11 cellular contexts compared by ENCODE assay signal in the genomic region with DNA sequence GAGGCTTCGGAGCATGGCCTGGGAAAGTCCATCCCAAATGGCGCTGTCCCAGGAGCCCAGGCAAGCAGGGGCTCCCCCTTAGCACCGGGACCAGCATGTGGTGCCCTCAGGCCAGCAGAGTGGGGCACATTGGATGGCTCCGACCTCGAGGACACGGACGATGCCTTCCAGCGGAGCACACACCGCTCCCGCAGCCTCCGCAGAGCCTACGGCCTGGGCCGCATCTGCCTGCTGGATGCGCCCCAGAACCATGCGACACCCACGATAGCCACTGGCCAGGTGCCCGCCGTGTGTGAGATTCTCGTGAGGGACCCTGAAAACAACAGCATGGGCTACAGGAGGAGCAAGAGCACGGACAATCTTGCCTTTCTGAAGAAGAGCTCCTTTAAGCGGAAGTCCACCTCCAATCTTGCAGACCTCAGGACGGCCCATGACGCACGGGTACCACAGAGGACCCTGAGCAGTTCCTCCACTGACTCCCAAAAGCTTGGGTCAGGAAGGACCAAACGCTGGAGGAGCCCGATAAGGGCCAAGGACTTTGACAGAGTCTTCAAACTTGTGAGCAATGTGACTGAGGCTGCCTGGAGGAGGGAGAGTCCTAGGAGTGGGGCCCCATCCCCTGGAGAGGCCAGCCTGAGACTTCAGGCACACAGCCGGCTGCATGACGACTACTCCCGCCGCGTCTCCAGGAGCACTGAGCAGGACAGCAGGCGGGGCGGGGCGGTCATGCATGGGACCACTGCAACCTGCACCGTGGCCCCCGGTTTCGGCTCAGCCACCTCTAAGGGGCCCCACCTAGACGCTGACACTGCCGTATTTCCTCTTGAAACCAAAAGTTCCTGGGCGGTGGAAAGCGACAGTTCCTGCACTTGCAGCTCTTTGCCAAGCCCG.
DNase-seq lines count a peak whose midpoint lies in the region; ATAC-seq and TF ChIP-seq lines count a peak whose summit lies in the region.
"Had no signal": no experiment of that assay in that cellular context is flagged by ENCODE, and none has a peak within 500 bp of the region (broad histone marks: within the 10 kb centered on the region; RNA-seq: fewer than 3 reads in every experiment).

No MANE protein-coding gene starts in this region.

- H3K27me3 Mint-ChIP-seq in CD4-positive, alpha-beta T cell: no peaks in the 10 kb centered on the region
- peaks cover 0 to 3% (median 0%) of the 10 kb centered on the region in 3 donors for H3K27me3 Mint-ChIP-seq in immature natural killer cell (ENCODE audit: low read depth in 3 of 3)

- no peaks in the 10 kb centered on the region for H3K36me3 ChIP-seq in SK-N-SH (replicated peaks in 1 of 2; ENCODE audit: control insufficient read depth in 1 of 2, insufficient read depth in 2 of 2, low read length in 1 of 2)
- H3K36me3 ChIP-seq in right lobe of liver: peaks cover 0 to 13% (median 0%) of the 10 kb centered on the region in 4 donors

- H3K9me2 ChIP-seq in SK-N-SH: no peaks in the 10 kb centered on the region

- H3K4me2 ChIP-seq in SK-N-SH: no peak overlapping the region

- H3K4me1 ChIP-seq in SK-N-SH (ENCODE audit: control insufficient read depth in 1 of 2, insufficient read depth in 2 of 2, low read depth in 1 of 2, low read length in 1 of 2) (no peaks in the 10 kb centered on the region; a peak in 1 of 4 replicates), right lobe of liver (peaks cover 0 to 42% (median 13%) of the 10 kb centered on the region in 4 donors)

- H3K9me3 Mint-ChIP-seq in CD4-positive, alpha-beta T cell: no peaks in the 10 kb centered on the region
- H3K9me3 Mint-ChIP-seq in immature natural killer cell: no peaks in the 10 kb centered on the region

- H3K4me1 Mint-ChIP-seq in CD4-positive, alpha-beta T cell (ENCODE audit: low read depth): peaks cover 17% of the 10 kb centered on the region
- peaks cover 23 to 31% of the 10 kb centered on the region in 2 donors for H3K4me1 Mint-ChIP-seq in immature natural killer cell

- POLR2A ChIA-PET in CD4-positive, alpha-beta T cell (lab: Charles Lee): interaction anchor here (0.6 to 1.5 kb wide), 3 partner anchors 10 to 298 kb away, joined by 3 to 4 read pairs (median 3); no protein-coding TSS in a partner anchor
- POLR2A ChIA-PET in SK-N-SH (lab: Yijun Ruan, JAX): no interaction called here

- TF ChIP-seq CTCF in CD4-positive, alpha-beta T cell (IDR thresholded peaks at IDR 0.05): no peak
- TF ChIP-seq CTCF in SK-N-SH (IDR thresholded peaks at IDR 0.05): no peak
- TF ChIP-seq CTCF in right lobe of liver (IDR thresholded peaks at IDR 0.05): no peak

- H3K9ac ChIP-seq in SK-N-SH: no peak overlapping the region

- ATAC-seq in CD4-positive, alpha-beta T cell (ENCODE audit: poor library complexity): no peak
- peak; percentile 48 for ATAC-seq in GM18873 (IDR thresholded peaks at IDR 0.05; ENCODE audit: low FRiP score, unreplicated experiment)
- ATAC-seq in HG03432 (IDR thresholded peaks at IDR 0.05; ENCODE audit: unreplicated experiment): peak; percentile 46
- no peak for ATAC-seq in right lobe of liver
- ATAC-seq: SK-N-SH treated with all-trans-retinoic acid at 6 μM for 48 hours had no signal

- 92% methylated on average over 17 of the region's 42 CpGs for WGBS in SK-N-SH (ENCODE audit: low lambda C conversion rate)
- 40% methylated on average over 2 of the region's 42 CpGs for WGBS in right lobe of liver (ENCODE audit: insufficient coverage, low coverage, low lambda C conversion rate, missing lambda C conversion rate)

- intact Hi-C loops in CD4-positive, alpha-beta T cell (cut with DNase I, micrococcal nuclease): loop anchor here in 1 of 2 experiments (5.0 kb wide), 1 partner anchor 251 kb away; no protein-coding TSS in a partner anchor
- intact Hi-C loops in right lobe of liver (cut with DNase I): loop anchor here (10.0 kb wide), 2 partner anchors 169 to 209 kb away; no protein-coding TSS in a partner anchor

- no peaks in the 10 kb centered on the region for H3K36me3 Mint-ChIP-seq in CD4-positive, alpha-beta T cell (ENCODE audit: low read depth)
- H3K36me3 Mint-ChIP-seq in immature natural killer cell: no peaks in the 10 kb centered on the region

- peak overlapping the region; percentile 69 for H3K4me3 Mint-ChIP-seq in CD4-positive, alpha-beta T cell
- peak overlapping the region; percentile 78 to 96 (median 82) for H3K4me3 Mint-ChIP-seq in immature natural killer cell

- no peak for TF ChIP-seq POLR2A in right lobe of liver (IDR thresholded peaks at IDR 0.05)

- H3F3A ChIP-seq in SK-N-SH (replicated peaks; ENCODE audit: insufficient read depth): no peaks in the 10 kb centered on the region

- no peaks in the 10 kb centered on the region for H3K27me3 ChIP-seq in CD4-positive, alpha-beta T cell (ENCODE audit: control insufficient read depth, insufficient read depth, low read length)
- H3K27me3 ChIP-seq in SK-N-SH (ENCODE audit: insufficient read depth): no peaks in the 10 kb centered on the region
- H3K27me3 ChIP-seq in right lobe of liver: no peaks in the 10 kb centered on the region

- no peak for DNase-seq in CD4-positive, alpha-beta T cell
- DNase-seq in immature natural killer cell (peak in 1 of 3 donors; percentile 28), SK-N-SH (no peak), right lobe of liver (no peak), NCI-H187 treated with DMSO at 0.1 percent for 48 hours (lab: John Stamatoyannopoulos, UW) (no peak)
- no peak for DNase-seq in stimulated activated CD4-positive, alpha-beta T cell treated with anti-CD3 and anti-CD28 coated beads, Interleukin-2, amount 100 ng/mL, for 24 hours
- DNase-seq: Kasumi-1, NCI-H510A treated with DMSO at 0.1 percent for 48 hours had no signal

- no peak overlapping the region for H3K27ac ChIP-seq in CD4-positive, alpha-beta T cell (ENCODE audit: low read depth, low read length)
- H3K27ac ChIP-seq in SK-N-SH (ENCODE audit: low read depth in 2 of 2, low read length in 1 of 2) (no peak overlapping the region), right lobe of liver (peak overlapping the region in 1 of 3 donors; percentile 93)

- CTCF ChIA-PET in CD4-positive, alpha-beta T cell (lab: Charles Lee): no interaction called here
- CTCF ChIA-PET in SK-N-SH (lab: Yijun Ruan, JAX): interaction anchor here (1.0 to 6.7 kb wide), 3 partner anchors 8 to 204 kb away, joined by 3 to 98 read pairs (median 5); no protein-coding TSS in a partner anchor

- H3K27ac Mint-ChIP-seq in CD4-positive, alpha-beta T cell: no peak overlapping the region
- peak overlapping the region; percentile 45 to 97 (median 60) for H3K27ac Mint-ChIP-seq in immature natural killer cell

- TF ChIP-seq EP300 in SK-N-SH (IDR thresholded peaks at IDR 0.05; ENCODE audit: borderline replicate concordance in 1 of 2, low read depth in 1 of 2, low read length in 1 of 2): no peak

- H2AFZ ChIP-seq in SK-N-SH (ENCODE audit: low read depth): no peak overlapping the region

- no peak for TF ChIP-seq RAD21 in SK-N-SH (IDR thresholded peaks at IDR 0.05; ENCODE audit: low read length)

- H3K79me2 ChIP-seq in SK-N-SH (ENCODE audit: insufficient read depth): no peaks in the 10 kb centered on the region

- H3K4me3 ChIP-seq in SK-N-SH (ENCODE audit: low read depth in 2 of 2, low read length in 1 of 2): no peak overlapping the region
- H3K4me3 ChIP-seq in right lobe of liver: no peak overlapping the region

- H3K9me3 ChIP-seq in CD4-positive, alpha-beta T cell (ENCODE audit: control insufficient read depth, low read length): no peaks in the 10 kb centered on the region
- H3K9me3 ChIP-seq in SK-N-SH (no peaks in the 10 kb centered on the region), right lobe of liver (no peaks in the 10 kb centered on the region)

- no peaks in the 10 kb centered on the region for H4K20me1 ChIP-seq in SK-N-SH (ENCODE audit: insufficient read depth)

TF ChIP-seq in SK-N-SH, 30 proteins besides CTCF, POLR2A, EP300 and RAD21 (continues in another document):
- no peak for TF ChIP-seq FOXJ3 (CRISPR knock-in tag; IDR thresholded peaks at IDR 0.05)
- no peak for TF ChIP-seq YY1 (IDR thresholded peaks at IDR 0.05; ENCODE audit: low read depth)
- no peak for TF ChIP-seq SIN3A (IDR thresholded peaks at IDR 0.05; ENCODE audit: borderline replicate concordance, low read depth, low read length)
- TF ChIP-seq, protein P1, sequence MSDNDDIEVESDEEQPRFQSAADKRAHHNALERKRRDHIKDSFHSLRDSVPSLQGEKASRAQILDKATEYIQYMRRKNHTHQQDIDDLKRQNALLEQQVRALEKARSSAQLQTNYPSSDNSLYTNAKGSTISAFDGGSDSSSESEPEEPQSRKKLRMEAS (IDR thresholded peaks at IDR 0.05; ENCODE audit: low read depth): no peak
- TF ChIP-seq TEAD4 (IDR thresholded peaks at IDR 0.05; ENCODE audit: borderline replicate concordance, insufficient read depth): no peak
- TF ChIP-seq, protein P2, sequence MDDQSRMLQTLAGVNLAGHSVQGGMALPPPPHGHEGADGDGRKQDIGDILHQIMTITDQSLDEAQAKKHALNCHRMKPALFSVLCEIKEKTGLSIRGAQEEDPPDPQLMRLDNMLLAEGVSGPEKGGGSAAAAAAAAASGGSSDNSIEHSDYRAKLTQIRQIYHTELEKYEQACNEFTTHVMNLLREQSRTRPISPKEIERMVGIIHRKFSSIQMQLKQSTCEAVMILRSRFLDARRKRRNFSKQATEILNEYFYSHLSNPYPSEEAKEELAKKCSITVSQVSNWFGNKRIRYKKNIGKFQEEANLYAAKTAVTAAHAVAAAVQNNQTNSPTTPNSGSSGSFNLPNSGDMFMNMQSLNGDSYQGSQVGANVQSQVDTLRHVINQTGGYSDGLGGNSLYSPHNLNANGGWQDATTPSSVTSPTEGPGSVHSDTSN (IDR thresholded peaks at IDR 0.05): no peak
- TF ChIP-seq FOSL2 (IDR thresholded peaks at IDR 0.05; ENCODE audit: borderline replicate concordance, low read depth): no peak
- TF ChIP-seq, protein P3, sequence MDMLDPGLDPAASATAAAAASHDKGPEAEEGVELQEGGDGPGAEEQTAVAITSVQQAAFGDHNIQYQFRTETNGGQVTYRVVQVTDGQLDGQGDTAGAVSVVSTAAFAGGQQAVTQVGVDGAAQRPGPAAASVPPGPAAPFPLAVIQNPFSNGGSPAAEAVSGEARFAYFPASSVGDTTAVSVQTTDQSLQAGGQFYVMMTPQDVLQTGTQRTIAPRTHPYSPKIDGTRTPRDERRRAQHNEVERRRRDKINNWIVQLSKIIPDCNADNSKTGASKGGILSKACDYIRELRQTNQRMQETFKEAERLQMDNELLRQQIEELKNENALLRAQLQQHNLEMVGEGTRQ (IDR thresholded peaks at IDR 0.05; ENCODE audit: borderline replicate concordance, low read depth, low read length): no peak
- TF ChIP-seq CHD2 (IDR thresholded peaks at IDR 0.05; ENCODE audit: low read length, partially characterized antibody): no peak
- no peak for TF ChIP-seq MXI1 (IDR thresholded peaks at IDR 0.05; ENCODE audit: low read depth, low read length)

Comparison
In these comparisons a context has a peak if more than half of its experiments do, and no peak if none do; other contexts are left out.
1. ATAC-seq: peak in GM18873 (single experiment) and HG03432 (single experiment); none in CD4-positive, alpha-beta T cell (single experiment) and right lobe of liver (0 of 4).